Comparison of ENCODE assay signal across 8 cellular contexts in genomic region chr2:126655500-126656310, GRCh38. TPM values are rescaled to one million over a fixed set of nuclear protein-coding genes. Genes with fewer than 3 reads are reported as not detected.
DNase-seq lines count a peak whose midpoint lies in the region; ATAC-seq and TF ChIP-seq lines count a peak whose summit lies in the region.

Gene GYPC (plus strand): TSS chr2:126656158. CDS start chr2:126656264, 106 bp downstream.

- H3K4me3 Mint-ChIP-seq in WTC11, result peak within 1 kb of the TSS; percentile 95

- TF ChIP-seq POLR2A in lower leg skin (IDR thresholded peaks at IDR 0.05), result no peak

- TF ChIP-seq CTCF in WTC11 (IDR thresholded peaks at IDR 0.05) (no peak), lower leg skin (IDR thresholded peaks at IDR 0.05) (no peak)

- intact Hi-C loops in lower leg skin (cut with DNase I; ENCODE audit: low total_unique reads), result no loop called here

- ATAC-seq in GM19324 (IDR thresholded peaks at IDR 0.05; ENCODE audit: low FRiP score, unreplicated experiment), result peak; percentile 49
- peak; percentile 41 for ATAC-seq in HG03354 (IDR thresholded peaks at IDR 0.05; ENCODE audit: poor library complexity, severe bottlenecking, unreplicated experiment)
- ATAC-seq in WTC11, result peak; percentile 56
- ATAC-seq in stimulated activated naive CD8-positive, alpha-beta T cell treated with anti-CD3 and anti-CD28 coated beads, Interleukin-15, Interleukin-2, amounts not matched to agents 100 U/mL and 50 U/mL, for 24 hours, result peak; percentile 33

- peak within 1 kb of the TSS; percentile 72 to 73 for H3K9ac ChIP-seq in duodenal mucosa (ENCODE audit: low read depth in 1 of 2, low read length in 2 of 2)

- 17 to 28% methylated on average over 16 to 34 of the region's 38 CpGs for WGBS in lower leg skin, 2 donors

- POLR2A ChIA-PET in WTC11 (lab: Charles Lee), result no interaction called here

- DNase-seq in AML-193 (lab: John Stamatoyannopoulos, UW), result peak; percentile 55 to 69
- peak; percentile 59 for DNase-seq in WTC11 (ENCODE audit: low spot score)
- DNase-seq in lower leg skin (ENCODE audit: low spot score in 2 of 2), result peak; percentile 81 to 96
- DNase-seq in stimulated activated naive CD8-positive, alpha-beta T cell treated with anti-CD3 and anti-CD28 coated beads, Interleukin-15, Interleukin-2, amounts not matched to agents 100 U/mL and 50 U/mL, for 24 hours, result peak; percentile 67
- no peak for DNase-seq in putamen (ENCODE audit: low spot score)

- H3K36me3 Mint-ChIP-seq in WTC11, result no peaks in the 10 kb centered on the region

- H3K36me3 ChIP-seq in duodenal mucosa (ENCODE audit: control insufficient read depth in 1 of 2, insufficient read depth in 2 of 2, low read length in 2 of 2), result no peaks in the 10 kb centered on the region

- peaks cover 39% of the 10 kb centered on the region for H3K4me1 Mint-ChIP-seq in WTC11

- H3K27ac ChIP-seq in duodenal mucosa (ENCODE audit: low read depth, low read length), result peak within 1 kb of the TSS; percentile 88

- H3K4me3 ChIP-seq in duodenal mucosa (ENCODE audit: low read depth in 1 of 2, low read length in 2 of 2), result peak within 1 kb of the TSS; percentile 77 to 84
- H3K4me3 ChIP-seq in lower leg skin (ENCODE audit: low read depth, poor library complexity, severe bottlenecking), result peak within 1 kb of the TSS; percentile 45

- peaks cover 8% of the 10 kb centered on the region for H3K9me3 Mint-ChIP-seq in WTC11

- H3K4me1 ChIP-seq in duodenal mucosa (ENCODE audit: control insufficient read depth in 1 of 2, insufficient read depth in 2 of 2, low read length in 2 of 2), result peaks cover 12 to 35% of the 10 kb centered on the region in 2 donors

- H3K9me3 ChIP-seq in duodenal mucosa (ENCODE audit: control insufficient read depth in 1 of 2, low read length in 2 of 2), result no peaks in the 10 kb centered on the region

- no peaks in the 10 kb centered on the region for H3K27me3 ChIP-seq in duodenal mucosa (ENCODE audit: control insufficient read depth in 1 of 2, insufficient read depth in 2 of 2, low read length in 2 of 2)

- peak within 1 kb of the TSS; percentile 94 for H3K27ac Mint-ChIP-seq in WTC11

- peaks cover 19% of the 10 kb centered on the region for H3K27me3 Mint-ChIP-seq in WTC11 (ENCODE audit: low read depth)

- CTCF ChIA-PET in WTC11 (lab: Charles Lee), result interaction anchor here (0.9 to 1.0 kb wide), 2 partner anchors 11 to 13 kb away, joined by 3 to 4 read pairs; no protein-coding TSS in a partner anchor

TF ChIP-seq in WTC11, 78 proteins besides CTCF, POLR2A, EP300 and RAD21:
- 0 out of 2 replicates have a peak, but pooled peaks have one; percentile 27 for TF ChIP-seq KAT7 (CRISPR knock-in tag; IDR thresholded peaks at IDR 0.05; ENCODE audit: borderline replicate concordance)
- TF ChIP-seq ZNF396 (CRISPR knock-in tag; IDR thresholded peaks at IDR 0.05; ENCODE audit: borderline replicate concordance), result no peak
- TF ChIP-seq E2F5 (CRISPR knock-in tag; IDR thresholded peaks at IDR 0.05), result 0 out of 2 replicates have a peak, but pooled peaks have one; percentile 23
- TF ChIP-seq FOXJ3 (CRISPR knock-in tag; IDR thresholded peaks at IDR 0.05; ENCODE audit: borderline replicate concordance), result no peak
- TF ChIP-seq NR2C2 (CRISPR knock-in tag; IDR thresholded peaks at IDR 0.05), result no peak
- TF ChIP-seq OVOL2 (CRISPR knock-in tag; IDR thresholded peaks at IDR 0.05; ENCODE audit: borderline replicate concordance), result no peak
- TF ChIP-seq TCF7 (CRISPR knock-in tag; IDR thresholded peaks at IDR 0.05; ENCODE audit: low read depth), result no peak

RNA-seq across cellular contexts. Expression of gene GYPC, which starts in this region (rescaled TPM):
- 21.9 to 28.1 TPM (median 23.9 TPM) in 3 replicates for total RNA-seq in WTC11 (2021)
- 10 to 100 TPM; 16.9 to 55.6 (median 21.7) TPM for total RNA-seq in lower leg skin
